9 cellular contexts compared by ENCODE assay signal in genomic region chrX:42414057-42414456, GRCh38.
"Had no signal": no experiment of that assay in that cellular context is flagged by ENCODE, and none has a peak within 500 bp of the region (broad histone marks: within the 10 kb centered on the region; RNA-seq: fewer than 3 reads in every experiment).

No MANE protein-coding gene starts in this region.

- H3K36me3 ChIP-seq: HAP-1 had no signal

- H3K27ac ChIP-seq: GM23248 had no signal

- H3K4me1 Mint-ChIP-seq: GM23338, H9 had no signal

- H3K27ac Mint-ChIP-seq: GM23338, H9, HFFc6 had no signal

- H3K9me3 Mint-ChIP-seq: GM23338 had no signal

- DNase-seq: GM23248, GOT3, H7, H9, HCEC 1CT, HFFc6 had no signal

- H3K4me1 ChIP-seq: HAP-1 had no signal

- H3K4me3 ChIP-seq: GM23248, GM23338, HAP-1 had no signal

- H2AFZ ChIP-seq: GM23248, GM23338 had no signal

- ATAC-seq: GM23338, HCT116 had no signal

- H3K4me3 Mint-ChIP-seq: GM23338, H9, HFFc6 had no signal

- H3K4me2 ChIP-seq: GM23338 had no signal
